Comparison of ENCODE assay signal across 23 cellular contexts in genomic region chr4:61693520-61693919, GRCh38.
DNase-seq lines count a peak whose midpoint lies in the region; ATAC-seq and TF ChIP-seq lines count a peak whose summit lies in the region.
"Had no signal": no experiment of that assay in that cellular context is flagged by ENCODE, and none has a peak within 500 bp of the region (broad histone marks: within the 10 kb centered on the region; RNA-seq: fewer than 3 reads in every experiment).

No MANE protein-coding gene starts in this region.

- H2AFZ ChIP-seq in SK-N-SH (ENCODE audit: low read depth): no peak overlapping the region

- no peaks in the 10 kb centered on the region for H4K20me1 ChIP-seq in SK-N-SH (ENCODE audit: insufficient read depth)
- H4K20me1 ChIP-seq: BLaER1 had no signal

- H3K9me3 ChIP-seq in SK-N-SH (no peaks in the 10 kb centered on the region), tibial artery (no peaks in the 10 kb centered on the region)
- H3K9me3 ChIP-seq: BE2C, BLaER1 had no signal

- POLR2A ChIA-PET in SK-N-SH (lab: Yijun Ruan, JAX): no interaction called here

- H3K4me1 ChIP-seq in SK-N-SH (ENCODE audit: control insufficient read depth in 1 of 2, insufficient read depth in 2 of 2, low read depth in 1 of 2, low read length in 1 of 2) (no peaks in the 10 kb centered on the region), tibial artery (no peaks in the 10 kb centered on the region)
- H3K4me1 ChIP-seq: BE2C, BLaER1 had no signal

- 67% methylated on average over 1 of the region's 1 CpG for WGBS in SK-N-SH (ENCODE audit: low lambda C conversion rate)

- H3K9me2 ChIP-seq in SK-N-SH: no peaks in the 10 kb centered on the region

- H3F3A ChIP-seq in SK-N-SH (replicated peaks; ENCODE audit: insufficient read depth): no peaks in the 10 kb centered on the region

- H3K27ac ChIP-seq in SK-N-SH (ENCODE audit: low read depth in 2 of 2, low read length in 1 of 2) (no peak overlapping the region), tibial artery (no peak overlapping the region)
- H3K27ac ChIP-seq: BLaER1 had no signal

- intact Hi-C loops in tibial artery (cut with DNase I; ENCODE audit: low total_unique reads): no loop called here

- H3K9ac ChIP-seq in SK-N-SH: no peak overlapping the region
- H3K9ac ChIP-seq: BLaER1 had no signal

- CTCF ChIA-PET in SK-N-SH (lab: Yijun Ruan, JAX): no interaction called here

- no peak for TF ChIP-seq RAD21 in SK-N-SH (IDR thresholded peaks at IDR 0.05; ENCODE audit: low read length)

- H3K27me3 ChIP-seq in SK-N-SH (ENCODE audit: insufficient read depth) (no peaks in the 10 kb centered on the region), tibial artery (no peaks in the 10 kb centered on the region)
- H3K27me3 ChIP-seq: BE2C, BLaER1 had no signal

- no peak overlapping the region for H3K4me2 ChIP-seq in SK-N-SH
- H3K4me2 ChIP-seq: BLaER1 had no signal

- no peak for TF ChIP-seq EP300 in SK-N-SH (IDR thresholded peaks at IDR 0.05; ENCODE audit: borderline replicate concordance in 1 of 2, low read depth in 1 of 2, low read length in 1 of 2)

- no peak for ATAC-seq in SK-N-SH treated with all-trans-retinoic acid at 6 μM for 48 hours
- ATAC-seq in left lobe of liver: peak; percentile 81
- ATAC-seq in GM19452 (IDR thresholded peaks at IDR 0.05; ENCODE audit: unreplicated experiment): no peak
- ATAC-seq: GM12878 had no signal

- H3K4me3 ChIP-seq in SK-N-SH (ENCODE audit: low read depth in 2 of 2, low read length in 1 of 2): no peak overlapping the region
- no peak overlapping the region for H3K4me3 ChIP-seq in tibial artery
- H3K4me3 ChIP-seq: BLaER1, GM12878 had no signal

- TF ChIP-seq CTCF in SK-N-SH (IDR thresholded peaks at IDR 0.05) (no peak), tibial artery (IDR thresholded peaks at IDR 0.05) (no peak)

- DNase-seq in SK-N-SH: no peak
- peak; percentile 32 for DNase-seq in SK-N-DZ (ENCODE audit: low spot score)
- DNase-seq in left lobe of liver (ENCODE audit: low spot score): no peak
- DNase-seq in tibial artery: no peak
- DNase-seq: 8988T; ACHN; BE2C; C1 segment of cervical spinal cord; CD4-positive, alpha-beta memory T cell; CD4-positive, CD25-positive, alpha-beta regulatory T cell; CD8-positive, alpha-beta memory T cell; COR-L47; DMS 273 treated with DMSO at 0.1 percent for 48 hours; DMS153; DMS53; DMS79; DND-41; EL; GDM1 had no signal

- H3K79me2 ChIP-seq in SK-N-SH (ENCODE audit: insufficient read depth): no peaks in the 10 kb centered on the region

- H3K36me3 ChIP-seq in SK-N-SH (replicated peaks in 1 of 2; ENCODE audit: control insufficient read depth in 1 of 2, insufficient read depth in 2 of 2, low read length in 1 of 2) (no peaks in the 10 kb centered on the region), tibial artery (no peaks in the 10 kb centered on the region)
- H3K36me3 ChIP-seq: BE2C, BLaER1 had no signal

TF ChIP-seq in SK-N-SH treated with all-trans-retinoic acid at 6 μM for 48 hours, 23 proteins besides CTCF, POLR2A, EP300 and RAD21 (continues in another document):
- TF ChIP-seq ZFP3 (CRISPR knock-in tag; IDR thresholded peaks at IDR 0.05): no peak
- no peak for TF ChIP-seq OSR1 (CRISPR knock-in tag; IDR thresholded peaks at IDR 0.05)
- TF ChIP-seq SNAI2 (CRISPR knock-in tag; IDR thresholded peaks at IDR 0.05): no peak
- peak; percentile 61; the same call in 1 of the 2 replicates for TF ChIP-seq TCF4 (CRISPR knock-in tag; IDR thresholded peaks at IDR 0.05; ENCODE audit: borderline replicate concordance)
- TF ChIP-seq CSDC2 (CRISPR knock-in tag; IDR thresholded peaks at IDR 0.05): no peak
- TF ChIP-seq, protein P1, sequence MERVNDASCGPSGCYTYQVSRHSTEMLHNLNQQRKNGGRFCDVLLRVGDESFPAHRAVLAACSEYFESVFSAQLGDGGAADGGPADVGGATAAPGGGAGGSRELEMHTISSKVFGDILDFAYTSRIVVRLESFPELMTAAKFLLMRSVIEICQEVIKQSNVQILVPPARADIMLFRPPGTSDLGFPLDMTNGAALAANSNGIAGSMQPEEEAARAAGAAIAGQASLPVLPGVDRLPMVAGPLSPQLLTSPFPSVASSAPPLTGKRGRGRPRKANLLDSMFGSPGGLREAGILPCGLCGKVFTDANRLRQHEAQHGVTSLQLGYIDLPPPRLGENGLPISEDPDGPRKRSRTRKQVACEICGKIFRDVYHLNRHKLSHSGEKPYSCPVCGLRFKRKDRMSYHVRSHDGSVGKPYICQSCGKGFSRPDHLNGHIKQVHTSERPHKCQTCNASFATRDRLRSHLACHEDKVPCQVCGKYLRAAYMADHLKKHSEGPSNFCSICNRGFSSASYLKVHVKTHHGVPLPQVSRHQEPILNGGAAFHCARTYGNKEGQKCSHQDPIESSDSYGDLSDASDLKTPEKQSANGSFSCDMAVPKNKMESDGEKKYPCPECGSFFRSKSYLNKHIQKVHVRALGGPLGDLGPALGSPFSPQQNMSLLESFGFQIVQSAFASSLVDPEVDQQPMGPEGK (CRISPR knock-in tag; IDR thresholded peaks at IDR 0.05; ENCODE audit: borderline replicate concordance): 0 out of 2 replicates have a peak, but pooled peaks have one; percentile 30
- TF ChIP-seq ISL1 (CRISPR knock-in tag; IDR thresholded peaks at IDR 0.05): peak; percentile 95
- no peak for TF ChIP-seq ZNF8 (CRISPR knock-in tag; IDR thresholded peaks at IDR 0.05)

TF ChIP-seq in SK-N-SH, 30 proteins besides CTCF, POLR2A, EP300 and RAD21:
- no peak for TF ChIP-seq TEAD4 (IDR thresholded peaks at IDR 0.05; ENCODE audit: borderline replicate concordance, insufficient read depth)
- no peak for TF ChIP-seq RFX5 (IDR thresholded peaks at IDR 0.05; ENCODE audit: low read length)
- no peak for TF ChIP-seq ZBTB33 (IDR thresholded peaks at IDR 0.05; ENCODE audit: borderline replicate concordance, low read depth)
- no peak for TF ChIP-seq CHD2 (IDR thresholded peaks at IDR 0.05; ENCODE audit: low read length, partially characterized antibody)
- no peak for TF ChIP-seq NRF1 (IDR thresholded peaks at IDR 0.05; ENCODE audit: low read depth, low read length)
- TF ChIP-seq, protein P2, sequence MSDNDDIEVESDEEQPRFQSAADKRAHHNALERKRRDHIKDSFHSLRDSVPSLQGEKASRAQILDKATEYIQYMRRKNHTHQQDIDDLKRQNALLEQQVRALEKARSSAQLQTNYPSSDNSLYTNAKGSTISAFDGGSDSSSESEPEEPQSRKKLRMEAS (IDR thresholded peaks at IDR 0.05; ENCODE audit: low read depth): no peak
- no peak for TF ChIP-seq ELF1 (IDR thresholded peaks at IDR 0.05)
- TF ChIP-seq MXI1 (IDR thresholded peaks at IDR 0.05; ENCODE audit: low read depth, low read length): no peak
- TF ChIP-seq RXRA (IDR thresholded peaks at IDR 0.05; ENCODE audit: borderline replicate concordance, low read depth): no peak
- no peak for TF ChIP-seq SIN3A (IDR thresholded peaks at IDR 0.05; ENCODE audit: borderline replicate concordance, low read depth, low read length)
- no peak for TF ChIP-seq EZH2phosphoT487 (IDR thresholded peaks at IDR 0.05; ENCODE audit: borderline replicate concordance, low read depth)
